In genomic region chr22:44203203-44203602, GRCh38 we compare ENCODE assay signal across 30 cellular contexts. TPM values are rescaled to one million over a fixed set of nuclear protein-coding genes. Genes with fewer than 3 reads are reported as not detected.
"Had no signal": no experiment of that assay in that cellular context is flagged by ENCODE, and none has a peak within 500 bp of the region (broad histone marks: within the 10 kb centered on the region; RNA-seq: fewer than 3 reads in every experiment).

No MANE protein-coding gene starts in this region.

- H3K27me3 Mint-ChIP-seq: activated CD4-positive, alpha-beta T cell treated with anti-CD3 and anti-CD28 coated beads, Interleukin-2, amount 10 ng/mL, durations not matched to agents 24 days and 14 days; activated CD8-positive, alpha-beta T cell treated with anti-CD3 and anti-CD28 coated beads for 36 hours; activated T-helper 17 cell treated with anti-CD3 and anti-CD28 coated beads, Interleukin-2, amount 50 U/mL, for 72 hours had no signal

- H3K9me3 ChIP-seq: adrenal gland, body of pancreas, breast epithelium had no signal

- H3K27ac ChIP-seq: adrenal gland, body of pancreas, breast epithelium, KMS-11, WERI-Rb-1 had no signal

- H3K36me3 ChIP-seq: adrenal gland, breast epithelium, WERI-Rb-1 had no signal

- H3K9me3 Mint-ChIP-seq: activated CD4-positive, alpha-beta T cell treated with anti-CD3 and anti-CD28 coated beads, Interleukin-2, amount 10 ng/mL, durations not matched to agents 24 days and 14 days; activated CD8-positive, alpha-beta T cell treated with anti-CD3 and anti-CD28 coated beads for 36 hours; activated T-cell treated with anti-CD3 and anti-CD28 coated beads, Interleukin-2, amount 50 U/mL, for 72 hours; activated T-helper 17 cell treated with anti-CD3 and anti-CD28 coated beads, Interleukin-2, amount 50 U/mL, for 72 hours had no signal

- H3K27ac Mint-ChIP-seq: activated CD4-positive, alpha-beta T cell treated with anti-CD3 and anti-CD28 coated beads, Interleukin-2, amount 10 ng/mL, durations not matched to agents 24 days and 14 days; activated CD8-positive, alpha-beta T cell treated with anti-CD3 and anti-CD28 coated beads for 36 hours; activated T-cell treated with anti-CD3 and anti-CD28 coated beads, Interleukin-2, amount 50 U/mL, for 72 hours had no signal

- H3K4me1 ChIP-seq: adrenal gland, body of pancreas, breast epithelium had no signal

- H3K4me3 ChIP-seq: adrenal gland, body of pancreas, breast epithelium had no signal

- H3K27me3 ChIP-seq: adrenal gland, body of pancreas had no signal

- H3K4me3 Mint-ChIP-seq: activated CD4-positive, alpha-beta T cell treated with anti-CD3 and anti-CD28 coated beads, Interleukin-2, amount 10 ng/mL, durations not matched to agents 24 days and 14 days; activated CD8-positive, alpha-beta T cell treated with anti-CD3 and anti-CD28 coated beads for 36 hours; activated T-cell treated with anti-CD3 and anti-CD28 coated beads, Interleukin-2, amount 50 U/mL, for 72 hours; activated T-helper 17 cell treated with anti-CD3 and anti-CD28 coated beads, Interleukin-2, amount 50 U/mL, for 72 hours had no signal

- DNase-seq: activated CD4-positive, alpha-beta T cell treated with anti-CD3 and anti-CD28 coated beads, Interleukin-2, amount 10 ng/mL, durations not matched to agents 24 days and 14 days; activated CD4-positive, alpha-beta T cell treated with anti-CD3 and anti-CD28 coated beads, Interleukin-2, amount 50 U/mL, for 4 hours; activated CD4-positive, CD25-positive, alpha-beta regulatory T cell; activated CD8-positive, alpha-beta T cell treated with anti-CD3 and anti-CD28 coated beads for 36 hours; activated effector memory CD4-positive, alpha-beta T cell treated with anti-CD3 and anti-CD28 coated beads, Interleukin-2, amount 50 U/mL, for 16 hours; activated naive CD4-positive, alpha-beta T cell; activated T-cell treated with anti-CD3 and anti-CD28 coated beads, Interleukin-2, amount 50 U/mL, for 1 hour; activated T-cell treated with anti-CD3 and anti-CD28 coated beads, Interleukin-2, amount 50 U/mL, for 72 hours; adrenal gland; body of pancreas; MM.1S; MV-4-11; NCI-H1092; NCI-H1436 treated with DMSO at 0.1 percent for 48 hours; NCI-H1694 treated with DMSO at 0.1 percent for 48 hours; NCI-H2029; NCI-H2171; NCI-H446; NCI-H510A treated with DMSO at 0.1 percent for 48 hours; NCI-H526 treated with DMSO at 0.1 percent for 48 hours; NCI-H774; Right ventricle myocardium superior; SW 1271; T-helper 1 cell; WERI-Rb-1 had no signal

- H3K9ac ChIP-seq: KMS-11 had no signal

- ATAC-seq: activated CD8-positive, alpha-beta T cell treated with anti-CD3 and anti-CD28 coated beads for 36 hours; activated naive CD4-positive, alpha-beta T cell treated with anti-CD3 and anti-CD28 coated beads, Interleukin-2, amount 50 U/mL, for 72 hours; activated T-cell treated with anti-CD3 and anti-CD28 coated beads, Interleukin-2, amount 50 U/mL, for 72 hours; activated T-helper 17 cell treated with anti-CD3 and anti-CD28 coated beads, Interleukin-2, amount 50 U/mL, for 72 hours; body of pancreas had no signal

- H3K4me2 ChIP-seq: KMS-11 had no signal

RNA-seq across cellular contexts. Expression of gene PARVG, which starts 22.5 kb away (rescaled TPM):
- total RNA-seq: LHCN-M2 had no signal
